ENCODE assay signal across 23 cellular contexts in genomic region chr12:20505056-20505455, GRCh38.
"Had no signal": no experiment of that assay in that cellular context is flagged by ENCODE, and none has a peak within 500 bp of the region (broad histone marks: within the 10 kb centered on the region; RNA-seq: fewer than 3 reads in every experiment).

No MANE protein-coding gene starts in this region.

- DNase-seq: activated CD4-positive, alpha-beta memory T cell treated with anti-CD3 and anti-CD28 coated beads, Interleukin-2, amount 10 ng/mL, durations not matched to agents 7 days and 5 days; activated CD4-positive, alpha-beta T cell treated with anti-CD3 and anti-CD28 coated beads for 48 hours; activated CD4-positive, CD25-positive, alpha-beta regulatory T cell; activated CD8-positive, alpha-beta memory T cell treated with anti-CD3 and anti-CD28 coated beads, Interleukin-2, amount 10 ng/mL, durations not matched to agents 7 days and 5 days; activated naive CD4-positive, alpha-beta T cell; activated naive CD8-positive, alpha-beta T cell treated with anti-CD3 and anti-CD28 coated beads for 36 hours; amniotic stem cell; body of pancreas; dermis blood vessel endothelial cell; effector memory CD4-positive, alpha-beta T cell; foreskin melanocyte; hypothalamus; kidney; sigmoid colon; stimulated activated naive B cell treated with anti-CD40 and anti-IgM and Interleukin-4, amounts not matched to agents 10 μg/mL and 1 μg/mL and 100 μg/mL, for 72 hours; T1000; upper lobe of left lung had no signal

- H3K27ac Mint-ChIP-seq: activated CD4-positive, alpha-beta memory T cell treated with anti-CD3 and anti-CD28 coated beads, Interleukin-2, amount 10 ng/mL, durations not matched to agents 7 days and 5 days; activated CD8-positive, alpha-beta memory T cell treated with anti-CD3 and anti-CD28 coated beads, Interleukin-2, amount 10 ng/mL, durations not matched to agents 7 days and 5 days; activated naive CD8-positive, alpha-beta T cell treated with anti-CD3 and anti-CD28 coated beads for 36 hours; activated T-helper 17 cell treated with anti-CD3 and anti-CD28 coated beads, Interleukin-2, amount 50 U/mL, for 72 hours; mesothelial cell of epicardium; nephron; stimulated activated naive B cell treated with anti-CD40 and anti-IgM and Interleukin-4, amounts not matched to agents 10 μg/mL and 1 μg/mL and 100 μg/mL, for 72 hours had no signal

- ATAC-seq: activated CD8-positive, alpha-beta memory T cell treated with anti-CD3 and anti-CD28 coated beads, Interleukin-2, amount 10 ng/mL, durations not matched to agents 7 days and 5 days; activated T-helper 17 cell treated with anti-CD3 and anti-CD28 coated beads, Interleukin-2, amount 50 U/mL, for 72 hours; body of pancreas; left lobe of liver; stimulated activated naive B cell treated with anti-CD40 and anti-IgM and Interleukin-4, amounts not matched to agents 10 μg/mL and 1 μg/mL and 100 μg/mL, for 72 hours had no signal

- H3K4me3 Mint-ChIP-seq: activated CD4-positive, alpha-beta memory T cell treated with anti-CD3 and anti-CD28 coated beads, Interleukin-2, amount 10 ng/mL, durations not matched to agents 7 days and 5 days; activated CD8-positive, alpha-beta memory T cell treated with anti-CD3 and anti-CD28 coated beads, Interleukin-2, amount 10 ng/mL, durations not matched to agents 7 days and 5 days; activated naive CD8-positive, alpha-beta T cell treated with anti-CD3 and anti-CD28 coated beads for 36 hours; activated T-helper 17 cell treated with anti-CD3 and anti-CD28 coated beads, Interleukin-2, amount 50 U/mL, for 72 hours; mesothelial cell of epicardium; nephron; stimulated activated naive B cell treated with anti-CD40 and anti-IgM and Interleukin-4, amounts not matched to agents 10 μg/mL and 1 μg/mL and 100 μg/mL, for 72 hours had no signal

- H3K4me1 Mint-ChIP-seq: activated CD4-positive, alpha-beta memory T cell treated with anti-CD3 and anti-CD28 coated beads, Interleukin-2, amount 10 ng/mL, durations not matched to agents 7 days and 5 days; activated CD8-positive, alpha-beta memory T cell treated with anti-CD3 and anti-CD28 coated beads, Interleukin-2, amount 10 ng/mL, durations not matched to agents 7 days and 5 days; mesothelial cell of epicardium; nephron; stimulated activated naive B cell treated with anti-CD40 and anti-IgM and Interleukin-4, amounts not matched to agents 10 μg/mL and 1 μg/mL and 100 μg/mL, for 72 hours had no signal

- H3K27me3 Mint-ChIP-seq: activated CD4-positive, alpha-beta memory T cell treated with anti-CD3 and anti-CD28 coated beads, Interleukin-2, amount 10 ng/mL, durations not matched to agents 7 days and 5 days; activated CD8-positive, alpha-beta memory T cell treated with anti-CD3 and anti-CD28 coated beads, Interleukin-2, amount 10 ng/mL, durations not matched to agents 7 days and 5 days; activated T-helper 17 cell treated with anti-CD3 and anti-CD28 coated beads, Interleukin-2, amount 50 U/mL, for 72 hours; stimulated activated naive B cell treated with anti-CD40 and anti-IgM and Interleukin-4, amounts not matched to agents 10 μg/mL and 1 μg/mL and 100 μg/mL, for 72 hours had no signal

- H3K36me3 Mint-ChIP-seq: activated CD8-positive, alpha-beta memory T cell treated with anti-CD3 and anti-CD28 coated beads, Interleukin-2, amount 10 ng/mL, durations not matched to agents 7 days and 5 days; activated naive CD8-positive, alpha-beta T cell treated with anti-CD3 and anti-CD28 coated beads for 36 hours; mesothelial cell of epicardium; stimulated activated naive B cell treated with anti-CD40 and anti-IgM and Interleukin-4, amounts not matched to agents 10 μg/mL and 1 μg/mL and 100 μg/mL, for 72 hours had no signal

- H3K9me3 Mint-ChIP-seq: activated CD4-positive, alpha-beta memory T cell treated with anti-CD3 and anti-CD28 coated beads, Interleukin-2, amount 10 ng/mL, durations not matched to agents 7 days and 5 days; activated naive CD8-positive, alpha-beta T cell treated with anti-CD3 and anti-CD28 coated beads for 36 hours; mesothelial cell of epicardium; nephron; stimulated activated naive B cell treated with anti-CD40 and anti-IgM and Interleukin-4, amounts not matched to agents 10 μg/mL and 1 μg/mL and 100 μg/mL, for 72 hours had no signal

- H3K27ac ChIP-seq: body of pancreas, epithelial cell of prostate, sigmoid colon, thoracic aorta, upper lobe of left lung had no signal

- H3K4me1 ChIP-seq: body of pancreas, upper lobe of left lung had no signal

- H3K27me3 ChIP-seq: body of pancreas, sigmoid colon, upper lobe of left lung had no signal
